Comparison of ENCODE assay signal across 1 cellular context in the genomic region with DNA sequence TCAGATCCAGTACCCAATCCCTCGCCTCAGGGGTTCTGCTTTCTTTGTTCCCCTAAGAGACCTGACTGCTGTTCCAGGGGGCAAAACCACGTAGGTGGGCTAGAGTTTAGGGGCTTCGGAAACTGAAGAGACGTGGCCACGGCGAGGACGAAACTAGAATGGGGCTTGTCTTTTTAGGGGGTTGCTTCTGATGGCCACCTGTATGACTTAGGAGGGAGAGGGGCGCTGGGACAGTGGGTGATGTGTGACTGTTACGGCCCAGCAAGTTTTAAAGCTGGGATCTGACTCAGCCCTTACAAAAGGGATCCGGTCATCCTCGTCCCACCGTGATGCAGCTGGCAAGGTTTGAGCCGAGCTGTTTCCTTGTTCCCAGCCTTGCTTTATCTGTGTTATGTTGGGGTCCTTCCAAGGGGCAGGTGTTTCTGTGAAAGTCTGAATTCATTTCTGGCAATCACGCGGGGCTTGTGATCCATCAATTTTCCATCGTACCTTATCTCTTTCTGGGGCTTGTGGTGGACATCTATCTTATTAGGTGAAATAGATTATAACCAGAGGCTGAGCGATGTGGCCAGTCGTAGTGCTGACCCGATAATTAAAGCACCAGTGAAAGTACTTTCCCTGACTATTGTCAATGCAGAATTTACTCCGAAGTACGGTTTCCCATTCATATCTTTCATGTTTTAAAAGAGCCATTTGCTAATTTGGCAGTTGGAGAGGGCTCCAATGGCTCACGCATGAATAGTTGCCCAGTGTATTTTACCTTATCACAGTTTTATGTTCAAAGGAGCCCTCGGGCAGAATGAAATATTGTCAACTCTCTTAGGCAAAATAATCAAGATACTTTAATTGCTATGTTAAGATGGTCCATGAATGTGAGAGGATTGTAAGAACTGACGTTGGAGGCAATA.
TF ChIP-seq lines count a peak whose summit lies in the region.

No MANE protein-coding gene starts in this region.

TF ChIP-seq in HEK293, 187 proteins besides CTCF, POLR2A, EP300 and RAD21 (continued from another document and continues in another):
- TF ChIP-seq, protein P1, sequence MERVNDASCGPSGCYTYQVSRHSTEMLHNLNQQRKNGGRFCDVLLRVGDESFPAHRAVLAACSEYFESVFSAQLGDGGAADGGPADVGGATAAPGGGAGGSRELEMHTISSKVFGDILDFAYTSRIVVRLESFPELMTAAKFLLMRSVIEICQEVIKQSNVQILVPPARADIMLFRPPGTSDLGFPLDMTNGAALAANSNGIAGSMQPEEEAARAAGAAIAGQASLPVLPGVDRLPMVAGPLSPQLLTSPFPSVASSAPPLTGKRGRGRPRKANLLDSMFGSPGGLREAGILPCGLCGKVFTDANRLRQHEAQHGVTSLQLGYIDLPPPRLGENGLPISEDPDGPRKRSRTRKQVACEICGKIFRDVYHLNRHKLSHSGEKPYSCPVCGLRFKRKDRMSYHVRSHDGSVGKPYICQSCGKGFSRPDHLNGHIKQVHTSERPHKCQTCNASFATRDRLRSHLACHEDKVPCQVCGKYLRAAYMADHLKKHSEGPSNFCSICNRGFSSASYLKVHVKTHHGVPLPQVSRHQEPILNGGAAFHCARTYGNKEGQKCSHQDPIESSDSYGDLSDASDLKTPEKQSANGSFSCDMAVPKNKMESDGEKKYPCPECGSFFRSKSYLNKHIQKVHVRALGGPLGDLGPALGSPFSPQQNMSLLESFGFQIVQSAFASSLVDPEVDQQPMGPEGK (tag by site-specific recombination; IDR thresholded peaks at IDR 0.05) = peak; percentile 29
- no peak for TF ChIP-seq IKZF3 (tag by site-specific recombination; IDR thresholded peaks at IDR 0.05)
- no peak for TF ChIP-seq ZNF670 (tag by site-specific recombination; IDR thresholded peaks at IDR 0.05; ENCODE audit: low read depth)
- TF ChIP-seq WT1 (tag by site-specific recombination; IDR thresholded peaks at IDR 0.05) = no peak
- TF ChIP-seq SCRT2 (tag by site-specific recombination; IDR thresholded peaks at IDR 0.05) = peak; percentile 76
- no peak for TF ChIP-seq ZNF292 (tag by site-specific recombination; IDR thresholded peaks at IDR 0.05; ENCODE audit: borderline replicate concordance, low read depth)
- TF ChIP-seq ZNF777 (tag by site-specific recombination; IDR thresholded peaks at IDR 0.05; ENCODE audit: borderline replicate concordance) = no peak
- TF ChIP-seq, protein P2, sequence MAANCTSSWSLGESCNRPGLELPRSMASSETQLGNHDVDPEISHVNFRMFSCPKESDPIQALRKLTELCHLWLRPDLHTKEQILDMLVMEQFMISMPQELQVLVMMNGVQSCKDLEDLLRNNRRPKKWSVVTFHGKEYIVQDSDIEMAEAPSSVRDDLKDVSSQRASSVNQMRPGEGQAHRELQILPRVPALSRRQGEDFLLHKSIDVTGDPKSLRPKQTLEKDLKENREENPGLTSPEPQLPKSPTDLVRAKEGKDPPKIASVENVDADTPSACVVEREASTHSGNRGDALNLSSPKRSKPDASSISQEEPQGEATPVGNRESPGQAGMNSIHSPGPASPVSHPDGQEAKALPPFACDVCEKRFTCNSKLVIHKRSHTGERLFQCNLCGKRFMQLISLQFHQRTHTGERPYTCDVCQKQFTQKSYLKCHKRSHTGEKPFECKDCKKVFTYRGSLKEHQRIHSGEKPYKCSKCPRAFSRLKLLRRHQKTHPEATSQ (tag by site-specific recombination; IDR thresholded peaks at IDR 0.05) = no peak
- TF ChIP-seq ZNF221 (tag by site-specific recombination; IDR thresholded peaks at IDR 0.05; ENCODE audit: borderline replicate concordance) = no peak
- TF ChIP-seq ZNF660 (tag by site-specific recombination; IDR thresholded peaks at IDR 0.05) = no peak
- TF ChIP-seq ZNF843 (tag by site-specific recombination; IDR thresholded peaks at IDR 0.05) = 0 out of 2 replicates have a peak, but pooled peaks have one; percentile 26
- no peak for TF ChIP-seq ZNF426 (tag by site-specific recombination; IDR thresholded peaks at IDR 0.05)
- TF ChIP-seq ZNF76 (tag by site-specific recombination; IDR thresholded peaks at IDR 0.05; ENCODE audit: borderline replicate concordance, low read depth) = peak; percentile 49; the same call in 1 of the 2 replicates
- TF ChIP-seq KLF9 (tag by site-specific recombination; IDR thresholded peaks at IDR 0.05; ENCODE audit: low read depth) = peak; percentile 10; the same call in 1 of the 2 replicates
- no peak for TF ChIP-seq GLIS1 (tag by site-specific recombination; IDR thresholded peaks at IDR 0.05)
- TF ChIP-seq ZNF335 (tag by site-specific recombination; conservative IDR thresholded peaks at IDR 0.05) = peak; percentile 85
- TF ChIP-seq, protein P3, sequence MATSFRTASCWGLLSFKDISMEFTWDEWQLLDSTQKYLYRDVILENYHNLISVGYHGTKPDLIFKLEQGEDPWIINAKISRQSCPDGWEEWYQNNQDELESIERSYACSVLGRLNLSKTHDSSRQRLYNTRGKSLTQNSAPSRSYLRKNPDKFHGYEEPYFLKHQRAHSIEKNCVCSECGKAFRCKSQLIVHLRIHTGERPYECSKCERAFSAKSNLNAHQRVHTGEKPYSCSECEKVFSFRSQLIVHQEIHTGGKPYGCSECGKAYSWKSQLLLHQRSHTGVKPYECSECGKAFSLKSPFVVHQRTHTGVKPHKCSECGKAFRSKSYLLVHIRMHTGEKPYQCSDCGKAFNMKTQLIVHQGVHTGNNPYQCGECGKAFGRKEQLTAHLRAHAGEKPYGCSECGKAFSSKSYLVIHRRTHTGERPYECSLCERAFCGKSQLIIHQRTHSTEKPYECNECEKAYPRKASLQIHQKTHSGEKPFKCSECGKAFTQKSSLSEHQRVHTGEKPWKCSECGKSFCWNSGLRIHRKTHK (tag by site-specific recombination; IDR thresholded peaks at IDR 0.05) = no peak
- TF ChIP-seq ZNF596 (tag by site-specific recombination; IDR thresholded peaks at IDR 0.05) = 0 out of 2 replicates have a peak, but pooled peaks have one; percentile 23
- 0 out of 2 replicates have a peak, but pooled peaks have one; percentile 10 for TF ChIP-seq ZNF629 (tag by site-specific recombination; IDR thresholded peaks at IDR 0.05)
- no peak for TF ChIP-seq YY2 (tag by site-specific recombination; IDR thresholded peaks at IDR 0.05)
- no peak for TF ChIP-seq ZNF707 (tag by site-specific recombination; IDR thresholded peaks at IDR 0.05)
- no peak for TF ChIP-seq ZNF214 (tag by site-specific recombination; IDR thresholded peaks at IDR 0.05; ENCODE audit: borderline replicate concordance)
- TF ChIP-seq ZNF514 (tag by site-specific recombination; IDR thresholded peaks at IDR 0.05) = no peak
- TF ChIP-seq, protein P4, sequence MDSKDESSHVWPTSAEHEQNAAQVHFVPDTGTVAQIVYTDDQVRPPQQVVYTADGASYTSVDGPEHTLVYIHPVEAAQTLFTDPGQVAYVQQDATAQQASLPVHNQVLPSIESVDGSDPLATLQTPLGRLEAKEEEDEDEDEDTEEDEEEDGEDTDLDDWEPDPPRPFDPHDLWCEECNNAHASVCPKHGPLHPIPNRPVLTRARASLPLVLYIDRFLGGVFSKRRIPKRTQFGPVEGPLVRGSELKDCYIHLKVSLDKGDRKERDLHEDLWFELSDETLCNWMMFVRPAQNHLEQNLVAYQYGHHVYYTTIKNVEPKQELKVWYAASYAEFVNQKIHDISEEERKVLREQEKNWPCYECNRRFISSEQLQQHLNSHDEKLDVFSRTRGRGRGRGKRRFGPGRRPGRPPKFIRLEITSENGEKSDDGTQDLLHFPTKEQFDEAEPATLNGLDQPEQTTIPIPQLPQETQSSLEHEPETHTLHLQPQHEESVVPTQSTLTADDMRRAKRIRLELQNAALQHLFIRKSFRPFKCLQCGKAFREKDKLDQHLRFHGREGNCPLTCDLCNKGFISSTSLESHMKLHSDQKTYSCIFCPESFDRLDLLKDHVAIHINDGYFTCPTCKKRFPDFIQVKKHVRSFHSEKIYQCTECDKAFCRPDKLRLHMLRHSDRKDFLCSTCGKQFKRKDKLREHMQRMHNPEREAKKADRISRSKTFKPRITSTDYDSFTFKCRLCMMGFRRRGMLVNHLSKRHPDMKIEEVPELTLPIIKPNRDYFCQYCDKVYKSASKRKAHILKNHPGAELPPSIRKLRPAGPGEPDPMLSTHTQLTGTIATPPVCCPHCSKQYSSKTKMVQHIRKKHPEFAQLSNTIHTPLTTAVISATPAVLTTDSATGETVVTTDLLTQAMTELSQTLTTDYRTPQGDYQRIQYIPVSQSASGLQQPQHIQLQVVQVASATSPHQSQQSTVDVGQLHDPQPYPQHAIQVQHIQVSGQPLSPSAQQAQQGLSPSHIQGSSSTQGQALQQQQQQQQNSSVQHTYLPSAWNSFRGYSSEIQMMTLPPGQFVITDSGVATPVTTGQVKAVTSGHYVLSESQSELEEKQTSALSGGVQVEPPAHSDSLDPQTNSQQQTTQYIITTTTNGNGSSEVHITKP (tag by site-specific recombination; IDR thresholded peaks at IDR 0.05) = peak; percentile 35
- no peak for TF ChIP-seq SETDB1 (IDR thresholded peaks at IDR 0.05; ENCODE audit: insufficient read length, low read length)
- TF ChIP-seq ZBTB1 (tag by site-specific recombination; IDR thresholded peaks at IDR 0.05) = no peak
- no peak for TF ChIP-seq KLF1 (tag by site-specific recombination; IDR thresholded peaks at IDR 0.05)
- no peak for TF ChIP-seq ZNF747 (tag by site-specific recombination; IDR thresholded peaks at IDR 0.05)
- no peak for TF ChIP-seq BCL11B (tag by site-specific recombination; IDR thresholded peaks at IDR 0.05; ENCODE audit: low read depth)
- no peak for TF ChIP-seq ZNF266 (tag by site-specific recombination; IDR thresholded peaks at IDR 0.05; ENCODE audit: low read depth)
- TF ChIP-seq, protein P5, sequence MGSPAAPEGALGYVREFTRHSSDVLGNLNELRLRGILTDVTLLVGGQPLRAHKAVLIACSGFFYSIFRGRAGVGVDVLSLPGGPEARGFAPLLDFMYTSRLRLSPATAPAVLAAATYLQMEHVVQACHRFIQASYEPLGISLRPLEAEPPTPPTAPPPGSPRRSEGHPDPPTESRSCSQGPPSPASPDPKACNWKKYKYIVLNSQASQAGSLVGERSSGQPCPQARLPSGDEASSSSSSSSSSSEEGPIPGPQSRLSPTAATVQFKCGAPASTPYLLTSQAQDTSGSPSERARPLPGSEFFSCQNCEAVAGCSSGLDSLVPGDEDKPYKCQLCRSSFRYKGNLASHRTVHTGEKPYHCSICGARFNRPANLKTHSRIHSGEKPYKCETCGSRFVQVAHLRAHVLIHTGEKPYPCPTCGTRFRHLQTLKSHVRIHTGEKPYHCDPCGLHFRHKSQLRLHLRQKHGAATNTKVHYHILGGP (tag by site-specific recombination; IDR thresholded peaks at IDR 0.05) = no peak
- TF ChIP-seq ZNF600 (tag by site-specific recombination; IDR thresholded peaks at IDR 0.05) = peak; percentile 77
- TF ChIP-seq HOXA7 (CRISPR knock-in tag; IDR thresholded peaks at IDR 0.05; ENCODE audit: borderline replicate concordance) = no peak
- TF ChIP-seq ZNF549 (tag by site-specific recombination; IDR thresholded peaks at IDR 0.05) = no peak
- TF ChIP-seq, protein P6, sequence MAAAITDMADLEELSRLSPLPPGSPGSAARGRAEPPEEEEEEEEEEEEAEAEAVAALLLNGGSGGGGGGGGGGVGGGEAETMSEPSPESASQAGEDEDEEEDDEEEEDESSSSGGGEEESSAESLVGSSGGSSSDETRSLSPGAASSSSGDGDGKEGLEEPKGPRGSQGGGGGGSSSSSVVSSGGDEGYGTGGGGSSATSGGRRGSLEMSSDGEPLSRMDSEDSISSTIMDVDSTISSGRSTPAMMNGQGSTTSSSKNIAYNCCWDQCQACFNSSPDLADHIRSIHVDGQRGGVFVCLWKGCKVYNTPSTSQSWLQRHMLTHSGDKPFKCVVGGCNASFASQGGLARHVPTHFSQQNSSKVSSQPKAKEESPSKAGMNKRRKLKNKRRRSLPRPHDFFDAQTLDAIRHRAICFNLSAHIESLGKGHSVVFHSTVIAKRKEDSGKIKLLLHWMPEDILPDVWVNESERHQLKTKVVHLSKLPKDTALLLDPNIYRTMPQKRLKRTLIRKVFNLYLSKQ (tag by site-specific recombination; IDR thresholded peaks at IDR 0.05; ENCODE audit: borderline replicate concordance) = no peak
- TF ChIP-seq ZNF37A (tag by site-specific recombination; IDR thresholded peaks at IDR 0.05) = no peak
- TF ChIP-seq ZNF701 (tag by site-specific recombination; IDR thresholded peaks at IDR 0.05) = no peak
- TF ChIP-seq, protein P7, sequence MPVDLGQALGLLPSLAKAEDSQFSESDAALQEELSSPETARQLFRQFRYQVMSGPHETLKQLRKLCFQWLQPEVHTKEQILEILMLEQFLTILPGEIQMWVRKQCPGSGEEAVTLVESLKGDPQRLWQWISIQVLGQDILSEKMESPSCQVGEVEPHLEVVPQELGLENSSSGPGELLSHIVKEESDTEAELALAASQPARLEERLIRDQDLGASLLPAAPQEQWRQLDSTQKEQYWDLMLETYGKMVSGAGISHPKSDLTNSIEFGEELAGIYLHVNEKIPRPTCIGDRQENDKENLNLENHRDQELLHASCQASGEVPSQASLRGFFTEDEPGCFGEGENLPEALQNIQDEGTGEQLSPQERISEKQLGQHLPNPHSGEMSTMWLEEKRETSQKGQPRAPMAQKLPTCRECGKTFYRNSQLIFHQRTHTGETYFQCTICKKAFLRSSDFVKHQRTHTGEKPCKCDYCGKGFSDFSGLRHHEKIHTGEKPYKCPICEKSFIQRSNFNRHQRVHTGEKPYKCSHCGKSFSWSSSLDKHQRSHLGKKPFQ (tag by site-specific recombination; IDR thresholded peaks at IDR 0.05) = no peak
- TF ChIP-seq, protein P8, sequence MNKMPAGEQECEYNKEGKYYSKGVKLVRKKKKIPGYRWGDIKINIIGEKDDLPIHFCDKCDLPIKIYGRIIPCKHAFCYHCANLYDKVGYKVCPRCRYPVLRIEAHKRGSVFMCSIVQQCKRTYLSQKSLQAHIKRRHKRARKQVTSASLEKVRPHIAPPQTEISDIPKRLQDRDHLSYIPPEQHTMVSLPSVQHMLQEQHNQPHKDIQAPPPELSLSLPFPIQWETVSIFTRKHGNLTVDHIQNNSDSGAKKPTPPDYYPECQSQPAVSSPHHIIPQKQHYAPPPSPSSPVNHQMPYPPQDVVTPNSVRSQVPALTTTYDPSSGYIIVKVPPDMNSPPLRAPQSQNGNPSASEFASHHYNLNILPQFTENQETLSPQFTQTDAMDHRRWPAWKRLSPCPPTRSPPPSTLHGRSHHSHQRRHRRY (tag by site-specific recombination; IDR thresholded peaks at IDR 0.05) = no peak
- TF ChIP-seq ZNF529 (tag by site-specific recombination; IDR thresholded peaks at IDR 0.05; ENCODE audit: insufficient replicate concordance) = no peak
- TF ChIP-seq ZBTB20 (tag by site-specific recombination; IDR thresholded peaks at IDR 0.05) = peak; percentile 82
- no peak for TF ChIP-seq ZNF175 (tag by site-specific recombination; IDR thresholded peaks at IDR 0.05)
- TF ChIP-seq, protein P9, sequence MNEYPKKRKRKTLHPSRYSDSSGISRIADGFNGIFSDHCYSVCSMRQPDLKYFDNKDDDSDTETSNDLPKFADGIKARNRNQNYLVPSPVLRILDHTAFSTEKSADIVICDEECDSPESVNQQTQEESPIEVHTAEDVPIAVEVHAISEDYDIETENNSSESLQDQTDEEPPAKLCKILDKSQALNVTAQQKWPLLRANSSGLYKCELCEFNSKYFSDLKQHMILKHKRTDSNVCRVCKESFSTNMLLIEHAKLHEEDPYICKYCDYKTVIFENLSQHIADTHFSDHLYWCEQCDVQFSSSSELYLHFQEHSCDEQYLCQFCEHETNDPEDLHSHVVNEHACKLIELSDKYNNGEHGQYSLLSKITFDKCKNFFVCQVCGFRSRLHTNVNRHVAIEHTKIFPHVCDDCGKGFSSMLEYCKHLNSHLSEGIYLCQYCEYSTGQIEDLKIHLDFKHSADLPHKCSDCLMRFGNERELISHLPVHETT (tag by site-specific recombination; IDR thresholded peaks at IDR 0.05) = no peak; the same call in 1 of the 2 replicates
- no peak for TF ChIP-seq ZNF114 (tag by site-specific recombination; IDR thresholded peaks at IDR 0.05)
